ENCODE assay signal across 13 cellular contexts in genomic region chr20:4012631-4013030, GRCh38. TPM values are rescaled to one million over a fixed set of nuclear protein-coding genes. Genes with fewer than 3 reads are reported as not detected.
A peak's percentile ranks its signal among the peaks of the same experiment; 100 is the strongest.
DNase-seq lines count a peak whose midpoint lies in the region; ATAC-seq and TF ChIP-seq lines count a peak whose summit lies in the region.
"Had no signal": no experiment of that assay in that cellular context is flagged by ENCODE, and none has a peak within 500 bp of the region (broad histone marks: within the 10 kb centered on the region; RNA-seq: fewer than 3 reads in every experiment).

No MANE protein-coding gene starts in this region.

- DNase-seq in AG09319 (ENCODE audit: extremely low read depth, low read depth) (peak; percentile 81), M059J (ENCODE audit: low read depth) (peak; percentile 31), cardiac fibroblast (ENCODE audit: low read depth in 2 of 2) (peak; percentile 76 to 82)
- no peak for DNase-seq in naive thymus-derived CD4-positive, alpha-beta T cell
- DNase-seq: activated naive CD8-positive, alpha-beta T cell treated with anti-CD3 and anti-CD28 coated beads, Interleukin-2, amount 50 U/mL, for 24 hours; C1 segment of cervical spinal cord; NCI-H2029; right lobe of liver had no signal

- H3K27ac ChIP-seq in neural cell (ENCODE audit: low read length), result no peak overlapping the region
- no peak overlapping the region for H3K27ac ChIP-seq in naive thymus-derived CD4-positive, alpha-beta T cell (ENCODE audit: low read depth, low read length)

- H4K20me1 ChIP-seq in neural cell (ENCODE audit: insufficient read depth), result no peaks in the 10 kb centered on the region

- ATAC-seq in GM21447 (IDR thresholded peaks at IDR 0.05; ENCODE audit: unreplicated experiment) (no peak), HG02885 (IDR thresholded peaks at IDR 0.05; ENCODE audit: poor library complexity, unreplicated experiment) (no peak), GM21619 (IDR thresholded peaks at IDR 0.05; ENCODE audit: unreplicated experiment) (no peak)
- no peak for ATAC-seq in naive thymus-derived CD4-positive, alpha-beta T cell
- ATAC-seq: activated naive CD8-positive, alpha-beta T cell treated with anti-CD3 and anti-CD28 coated beads, Interleukin-2, amount 50 U/mL, for 24 hours; right lobe of liver had no signal

- TF ChIP-seq EP300 in neural cell (conservative IDR thresholded peaks at IDR 0.05; ENCODE audit: poor library complexity, severe bottlenecking), result no peak

- H3K9ac ChIP-seq in neural cell (ENCODE audit: low read length), result no peak overlapping the region

- H3K4me1 ChIP-seq in naive thymus-derived CD4-positive, alpha-beta T cell (ENCODE audit: control insufficient read depth in 2 of 2, insufficient read depth in 2 of 2, low read length in 2 of 2), result peaks cover 8 to 9% of the 10 kb centered on the region in 2 donors

- H3K9me3 ChIP-seq in neural cell (ENCODE audit: low read length), result no peaks in the 10 kb centered on the region
- H3K9me3 ChIP-seq in naive thymus-derived CD4-positive, alpha-beta T cell (ENCODE audit: control insufficient read depth in 2 of 3, low read length in 3 of 3), result no peaks in the 10 kb centered on the region
- H3K9me3 ChIP-seq: right lobe of liver had no signal

- no peak overlapping the region for H3K27ac Mint-ChIP-seq in naive thymus-derived CD4-positive, alpha-beta T cell
- H3K27ac Mint-ChIP-seq: activated naive CD8-positive, alpha-beta T cell treated with anti-CD3 and anti-CD28 coated beads, Interleukin-2, amount 50 U/mL, for 24 hours; T-helper 2 cell treated with Interferon-gamma antibody and Interleukin-4, amounts not matched to agents 5 μg/mL and 100 μg/mL, for 36 hours had no signal

- peaks cover 23 to 45% (median 36%) of the 10 kb centered on the region in 7 donors for H3K4me1 Mint-ChIP-seq in naive thymus-derived CD4-positive, alpha-beta T cell

- H3K4me2 ChIP-seq in neural cell (ENCODE audit: low read length), result peak overlapping the region; percentile 79

- H3K4me3 Mint-ChIP-seq in naive thymus-derived CD4-positive, alpha-beta T cell, result no peak overlapping the region
- H3K4me3 Mint-ChIP-seq: activated naive CD8-positive, alpha-beta T cell treated with anti-CD3 and anti-CD28 coated beads, Interleukin-2, amount 50 U/mL, for 24 hours; T-helper 2 cell treated with Interferon-gamma antibody and Interleukin-4, amounts not matched to agents 5 μg/mL and 100 μg/mL, for 36 hours had no signal

- peaks cover 6% of the 10 kb centered on the region for H3K36me3 ChIP-seq in neural cell (ENCODE audit: insufficient read depth, low read length)
- H3K36me3 ChIP-seq in naive thymus-derived CD4-positive, alpha-beta T cell (ENCODE audit: control insufficient read depth in 2 of 3, insufficient read depth in 3 of 3, low read length in 3 of 3), result peaks cover 0 to 6% (median 0%) of the 10 kb centered on the region in 3 experiments
- H3K36me3 ChIP-seq: right lobe of liver had no signal

- H3K9me3 Mint-ChIP-seq in naive thymus-derived CD4-positive, alpha-beta T cell, result peaks cover 0 to 3% (median 0%) of the 10 kb centered on the region in 11 donors
- H3K9me3 Mint-ChIP-seq: activated naive CD8-positive, alpha-beta T cell treated with anti-CD3 and anti-CD28 coated beads, Interleukin-2, amount 50 U/mL, for 24 hours; T-helper 2 cell treated with Interferon-gamma antibody and Interleukin-4, amounts not matched to agents 5 μg/mL and 100 μg/mL, for 36 hours had no signal

- no peaks in the 10 kb centered on the region for H3K27me3 Mint-ChIP-seq in naive thymus-derived CD4-positive, alpha-beta T cell
- H3K27me3 Mint-ChIP-seq: activated naive CD8-positive, alpha-beta T cell treated with anti-CD3 and anti-CD28 coated beads, Interleukin-2, amount 50 U/mL, for 24 hours had no signal

- POLR2A ChIA-PET in naive thymus-derived CD4-positive, alpha-beta T cell (lab: Charles Lee), result interaction anchor here (0.6 to 4.9 kb wide), 3 partner anchors 21 to 72 kb away, joined by 4 to 29 read pairs (median 4); no protein-coding TSS in a partner anchor

- intact Hi-C loops in naive thymus-derived CD4-positive, alpha-beta T cell (cut with micrococcal nuclease), result no loop called here

- no peak overlapping the region for H2AFZ ChIP-seq in neural cell (ENCODE audit: low read depth, low read length)

- H3K4me3 ChIP-seq in cardiac fibroblast (replicated peaks in 1 of 2; ENCODE audit: low read depth in 2 of 2, low read length in 2 of 2) (peak overlapping the region in 1 of 2 donors; percentile 4), neural cell (ENCODE audit: low read length) (peak overlapping the region; percentile 97)
- no peak overlapping the region for H3K4me3 ChIP-seq in naive thymus-derived CD4-positive, alpha-beta T cell (ENCODE audit: low read length)
- H3K4me3 ChIP-seq: right lobe of liver had no signal

- H3F3A ChIP-seq in neural cell (ENCODE audit: insufficient read depth, low read length, poor library complexity, severe bottlenecking), result no peaks in the 10 kb centered on the region

- CTCF ChIA-PET in naive thymus-derived CD4-positive, alpha-beta T cell (lab: Charles Lee), result interaction anchor here (0.6 to 4.4 kb wide), 4 partner anchors 72 to 158 kb away, joined by 3 to 34 read pairs (median 4); no protein-coding TSS in a partner anchor

- no peak for TF ChIP-seq RAD21 in neural cell (conservative IDR thresholded peaks at IDR 0.05)

- no peaks in the 10 kb centered on the region for H3K27me3 ChIP-seq in neural cell (ENCODE audit: insufficient read depth, low read depth, low read length)
- no peaks in the 10 kb centered on the region for H3K27me3 ChIP-seq in naive thymus-derived CD4-positive, alpha-beta T cell (ENCODE audit: control insufficient read depth in 2 of 2, insufficient read depth in 2 of 2, low read length in 2 of 2)
- H3K27me3 ChIP-seq: right lobe of liver had no signal

- peaks cover 68% of the 10 kb centered on the region for H3K79me2 ChIP-seq in neural cell (replicated peaks; ENCODE audit: insufficient read depth, low read length)

- no peaks in the 10 kb centered on the region for H3K9me2 ChIP-seq in neural cell (ENCODE audit: insufficient read depth, low read length)

- no peak for TF ChIP-seq CTCF in AG09319 (IDR thresholded peaks at IDR 0.05; ENCODE audit: low read depth, low read length)
- no peak for TF ChIP-seq CTCF in cardiac fibroblast (IDR thresholded peaks at IDR 0.05; ENCODE audit: low read depth, low read length)
- no peak for TF ChIP-seq CTCF in neural cell (IDR thresholded peaks at IDR 0.05; ENCODE audit: poor library complexity, severe bottlenecking)

- H3K36me3 Mint-ChIP-seq in naive thymus-derived CD4-positive, alpha-beta T cell, result peaks cover 0 to 15% (median 5%) of the 10 kb centered on the region in 5 donors

TF ChIP-seq in neural cell, 6 proteins besides CTCF, POLR2A, EP300 and RAD21:
- no peak for TF ChIP-seq POLR2AphosphoS5 (IDR thresholded peaks at IDR 0.05)
- no peak for TF ChIP-seq TAF1 (IDR thresholded peaks at IDR 0.05; ENCODE audit: low read depth)
- TF ChIP-seq REST (IDR thresholded peaks at IDR 0.05; ENCODE audit: borderline replicate concordance), result no peak
- no peak for TF ChIP-seq SMC3 (conservative IDR thresholded peaks at IDR 0.05; ENCODE audit: poor library complexity)

RNA-seq across cellular contexts. Expression of gene RNF24, which starts 2.7 kb away (rescaled TPM):
- total RNA-seq in M059J (2014; rRNA removed; shearing (Covaris generic)), result 21.3 and 41.6 TPM in 2 replicates
- polyA plus RNA-seq in neural cell, result 11.0 and 12.7 TPM in 2 replicates
- 37.7 and 53.9 TPM in 2 replicates for polyA minus RNA-seq in neural cell
- 10 to 100 TPM in 4 of 5 experiments, 1 to 10 TPM in 1; 6.8 to 22.5 (median 19.4) TPM for total RNA-seq in naive thymus-derived CD4-positive, alpha-beta T cell
- 10 to 100 TPM in 1 of 2 donors, 1 to 10 TPM in 1; 9.1 to 12.2 TPM for polyA plus RNA-seq in naive thymus-derived CD4-positive, alpha-beta T cell

Comparison
In these comparisons a context has a peak if more than half of its experiments do, and no peak if none do; other contexts are left out.
1. DNase-seq: peak in AG09319 (single experiment), M059J (single experiment) and cardiac fibroblast (2 of 2); none in naive thymus-derived CD4-positive, alpha-beta T cell (0 of 9).